8 cellular contexts compared by ENCODE assay signal in the genomic region with DNA sequence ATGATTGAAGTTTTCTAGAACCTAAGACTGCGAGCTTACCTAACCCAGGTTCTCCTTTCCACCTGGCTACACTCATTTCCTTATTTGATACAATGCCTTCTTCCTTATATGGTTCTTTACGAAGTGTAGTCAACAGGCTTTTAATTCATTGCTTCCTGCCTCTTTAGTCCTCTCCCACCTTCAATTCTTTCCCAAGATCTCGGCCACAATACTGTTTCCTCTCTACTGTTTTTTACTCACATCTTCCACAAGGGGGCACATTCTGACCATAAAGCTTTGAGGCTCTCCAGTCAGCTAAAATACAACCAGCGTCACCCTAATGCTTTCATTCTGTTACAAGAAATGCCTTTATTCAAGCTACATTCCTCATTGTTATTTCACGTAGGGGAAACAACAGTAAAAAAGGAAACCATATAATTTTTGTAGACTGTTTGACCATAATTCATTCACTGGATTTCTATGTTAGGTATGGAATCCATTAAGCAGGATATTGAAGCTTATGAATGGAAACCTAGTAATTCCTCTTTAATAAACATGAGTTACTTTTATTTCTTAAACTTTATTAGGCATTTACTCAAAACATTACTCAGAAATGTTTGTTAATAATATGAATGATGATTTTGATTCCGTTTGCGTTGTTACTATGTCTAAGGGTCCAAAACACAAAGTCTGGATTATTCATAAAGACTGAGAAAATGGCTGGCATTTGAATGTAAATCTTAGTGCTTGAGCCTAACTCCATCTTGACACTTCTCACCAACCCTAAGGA. TPM values are rescaled to one million over a fixed set of nuclear protein-coding genes. Genes with fewer than 3 reads are reported as not detected.
DNase-seq lines count a peak whose midpoint lies in the region; ATAC-seq, FAIRE-seq and TF ChIP-seq lines count a peak whose summit lies in the region.

No MANE protein-coding gene starts in this region.

- H3K27me3 ChIP-seq in Peyer's patch (no peaks in the 10 kb centered on the region), lung (ENCODE audit: control insufficient read depth, insufficient read depth) (no peaks in the 10 kb centered on the region), aorta (ENCODE audit: control insufficient read depth in 1 of 2, insufficient read depth in 2 of 2, low read length in 1 of 2) (no peaks in the 10 kb centered on the region)

- no peak overlapping the region for H3K27ac ChIP-seq in Peyer's patch
- H3K27ac ChIP-seq in lung (ENCODE audit: low read depth in 1 of 2, low read length in 1 of 2) = no peak overlapping the region
- H3K27ac ChIP-seq in aorta (ENCODE audit: low read depth in 1 of 2, low read length in 2 of 2) = no peak overlapping the region

- ATAC-seq in HG02588 (IDR thresholded peaks at IDR 0.05; ENCODE audit: unreplicated experiment) = peak; percentile 78
- peak; percentile 93 for ATAC-seq in lung (ENCODE audit: insufficient read depth, low FRiP score)
- ATAC-seq in aorta (ENCODE audit: low FRiP score) = peak; percentile 88

- H3K9me3 ChIP-seq in Peyer's patch = no peaks in the 10 kb centered on the region
- H3K9me3 ChIP-seq in lung (ENCODE audit: control insufficient read depth in 2 of 2, insufficient read depth in 1 of 2, low read length in 1 of 2) = no peaks in the 10 kb centered on the region
- H3K9me3 ChIP-seq in aorta (ENCODE audit: control insufficient read depth, low read length) = no peaks in the 10 kb centered on the region

- 36% methylated on average over 7 of the region's 7 CpGs for WGBS in lung, 2 donors
- WGBS in aorta, 2 donors = 41 to 43% methylated on average over 7 of the region's 7 CpGs

- DNase-seq in M059J (ENCODE audit: low read depth) (peak; percentile 98), Peyer's patch (no peak), dedifferentiated amniotic fluid mesenchymal stem cell (ENCODE audit: extremely low spot score) (peak; percentile 98), lung (ENCODE audit: low spot score) (no peak), aorta (no peak)

- peak; percentile 91 for FAIRE-seq in A204.1 (lab: Jason Lieb, UNC)

- H3K36me3 ChIP-seq in Peyer's patch (no peaks in the 10 kb centered on the region), lung (ENCODE audit: control insufficient read depth in 2 of 2, insufficient read depth in 2 of 2, low read length in 2 of 2) (no peaks in the 10 kb centered on the region), aorta (ENCODE audit: control insufficient read depth in 1 of 2, insufficient read depth in 2 of 2, low read length in 1 of 2) (no peaks in the 10 kb centered on the region)

- intact Hi-C loops in aorta (cut with DNase I) = loop anchor here (1.0 to 10.0 kb wide), 3 partner anchors 40 to 902 kb away; no protein-coding TSS in a partner anchor

- TF ChIP-seq POLR2A in Peyer's patch (IDR thresholded peaks at IDR 0.05) = no peak

- TF ChIP-seq CTCF in GM12875 (IDR thresholded peaks at IDR 0.05; ENCODE audit: borderline replicate concordance, insufficient read depth, low read depth, low read length) (peak; percentile 65), Peyer's patch (IDR thresholded peaks at IDR 0.05) (peak in 5 of 6 experiments; percentile 35 to 73 (median 66)), lung (IDR thresholded peaks at IDR 0.05; ENCODE audit: control extremely low read depth, extremely low read depth) (peak; percentile 37)

- H3K4me1 ChIP-seq in Peyer's patch = no peaks in the 10 kb centered on the region
- H3K4me1 ChIP-seq in lung (ENCODE audit: control insufficient read depth in 2 of 2, insufficient read depth in 2 of 2, low read length in 2 of 2) = no peaks in the 10 kb centered on the region
- H3K4me1 ChIP-seq in aorta (ENCODE audit: control insufficient read depth in 1 of 2, insufficient read depth in 2 of 2, low read length in 2 of 2) = no peaks in the 10 kb centered on the region

- H3K4me3 ChIP-seq in GM12875 (ENCODE audit: low read depth, low read length) (no peak overlapping the region), Peyer's patch (no peak overlapping the region), lung (no peak overlapping the region), aorta (ENCODE audit: low read length in 2 of 2) (no peak overlapping the region)

RNA-seq across cellular contexts. Expression of a gene that starts 29.5 kb away (rescaled TPM):
- 54.4 and 58.0 TPM in 2 replicates for total RNA-seq in M059J (2014; rRNA removed; shearing (Covaris generic))
- 1 to 10 TPM in 1 of 4 donors, not detected in 3; 5.8 TPM for total RNA-seq in Peyer's patch
- total RNA-seq in lung = 100 to 1,000 TPM in 1 of 2 donors, 10 to 100 TPM in 1; 77.6 to 237 TPM
- 10 to 100 TPM; 14.6 to 53.5 TPM for polyA plus RNA-seq in lung
- total RNA-seq in aorta = under 1 TPM in 1 of 2 donors, not detected in 1; 0.81 TPM
- polyA plus RNA-seq in aorta = under 1 TPM in 1 of 2 donors, not detected in 1; 0.77 TPM

Comparison
In these comparisons a context has a peak if more than half of its experiments do, and no peak if none do; other contexts are left out.
1. DNase-seq: peak in M059J (single experiment) and dedifferentiated amniotic fluid mesenchymal stem cell (single experiment); none in Peyer's patch (0 of 3), lung (single experiment) and aorta (0 of 2).
2. Peak in every context shown above with its lines, with median percentiles within 50 percentile points of each other: CTCF ChIP-seq and ATAC-seq.